Comparison of ENCODE assay signal across 23 cellular contexts in genomic region chr10:118980870-118981269, GRCh38. TPM values are rescaled to one million over a fixed set of nuclear protein-coding genes. Genes with fewer than 3 reads are reported as not detected.
DNase-seq lines count a peak whose midpoint lies in the region; TF ChIP-seq lines count a peak whose summit lies in the region.
"Had no signal": no experiment of that assay in that cellular context is flagged by ENCODE, and none has a peak within 500 bp of the region (broad histone marks: within the 10 kb centered on the region; RNA-seq: fewer than 3 reads in every experiment).

No MANE protein-coding gene starts in this region.

- peaks cover 16% of the 10 kb centered on the region for H3K36me3 Mint-ChIP-seq in glutamatergic neuron (ENCODE audit: unreplicated experiment)
- peaks cover 6% of the 10 kb centered on the region for H3K36me3 Mint-ChIP-seq in activated naive CD4-positive, alpha-beta T cell treated with anti-CD3 and anti-CD28 coated beads for 36 hours (ENCODE audit: low read depth)
- H3K36me3 Mint-ChIP-seq: type B pancreatic cell had no signal

- peak overlapping the region; percentile 7 for H3K4me3 Mint-ChIP-seq in glutamatergic neuron (ENCODE audit: unreplicated experiment)
- no peak overlapping the region for H3K4me3 Mint-ChIP-seq in activated naive CD4-positive, alpha-beta T cell treated with anti-CD3 and anti-CD28 coated beads for 36 hours
- H3K4me3 Mint-ChIP-seq: activated CD8-positive, alpha-beta memory T cell treated with anti-CD3 and anti-CD28 coated beads, Interleukin-2, amount 10 ng/mL, durations not matched to agents 7 days and 5 days; CD4-positive, alpha-beta T cell; mesothelial cell of epicardium; naive thymus-derived CD4-positive, alpha-beta T cell; T-helper 17 cell; type B pancreatic cell had no signal

- intact Hi-C loops in activated naive CD4-positive, alpha-beta T cell treated with anti-CD3 and anti-CD28 coated beads for 36 hours (cut with micrococcal nuclease): no loop called here

- TF ChIP-seq CTCF in glutamatergic neuron (IDR thresholded peaks at IDR 0.05; ENCODE audit: partially characterized antibody, unreplicated experiment): no peak

- peaks cover 8% of the 10 kb centered on the region for H3K9me3 Mint-ChIP-seq in glutamatergic neuron (ENCODE audit: unreplicated experiment)
- peaks cover 17% of the 10 kb centered on the region for H3K9me3 Mint-ChIP-seq in activated naive CD4-positive, alpha-beta T cell treated with anti-CD3 and anti-CD28 coated beads for 36 hours

- peaks cover 16% of the 10 kb centered on the region for H3K27me3 Mint-ChIP-seq in glutamatergic neuron (ENCODE audit: unreplicated experiment)
- H3K27me3 Mint-ChIP-seq in activated naive CD4-positive, alpha-beta T cell treated with anti-CD3 and anti-CD28 coated beads for 36 hours (ENCODE audit: low read depth): peaks cover 6% of the 10 kb centered on the region
- H3K27me3 Mint-ChIP-seq: type B pancreatic cell had no signal

- DNase-seq in DMS 273 (lab: John Stamatoyannopoulos, UW; ENCODE audit: unreplicated experiment): peak; percentile 16
- DNase-seq in DMS 273 treated with DMSO at 0.1 percent for 48 hours (lab: John Stamatoyannopoulos, UW): no peak
- peak; percentile 30 for DNase-seq in NCI-H69 (lab: John Stamatoyannopoulos, UW)
- peak; percentile 38 for DNase-seq in glutamatergic neuron
- DNase-seq in activated CD4-positive, CD25-positive, alpha-beta regulatory T cell (lab: John Stamatoyannopoulos, UW): no peak
- no peak for DNase-seq in pons (ENCODE audit: low spot score)
- no peak for DNase-seq in stimulated activated CD8-positive, alpha-beta memory T cell treated with anti-CD3 and anti-CD28 coated beads, Interleukin-4, amount 100 ng/mL, for 48 hours
- DNase-seq in activated naive CD4-positive, alpha-beta T cell treated with anti-CD3 and anti-CD28 coated beads for 36 hours: no peak
- DNase-seq: activated CD8-positive, alpha-beta memory T cell treated with anti-CD3 and anti-CD28 coated beads, Interleukin-2, amount 10 ng/mL, durations not matched to agents 7 days and 5 days; activated gamma-delta T cell treated with Interleukin-2 at 50 U/mL for 16 hours; activated T-cell treated with anti-CD3 and anti-CD28 coated beads, Interleukin-2, amount 50 U/mL, for 48 hours; CD4-positive, alpha-beta T cell; KBM-7; NCI-H1092 treated with DMSO at 0.1 percent for 48 hours; NCI-H2029 treated with DMSO at 0.1 percent for 48 hours; occipital lobe; psoas muscle; stimulated activated CD4-positive, alpha-beta T cell treated with anti-CD3 and anti-CD28 coated beads, Interleukin-4, amount 100 ng/mL, for 24 hours; substantia nigra; T-helper 17 cell had no signal

- H3K4me1 Mint-ChIP-seq in glutamatergic neuron (ENCODE audit: low read depth, unreplicated experiment): peaks cover 24% of the 10 kb centered on the region
- H3K4me1 Mint-ChIP-seq in activated naive CD4-positive, alpha-beta T cell treated with anti-CD3 and anti-CD28 coated beads for 36 hours (ENCODE audit: low read depth): no peaks in the 10 kb centered on the region
- H3K4me1 Mint-ChIP-seq: activated CD8-positive, alpha-beta memory T cell treated with anti-CD3 and anti-CD28 coated beads, Interleukin-2, amount 10 ng/mL, durations not matched to agents 7 days and 5 days; mesothelial cell of epicardium; T-helper 17 cell had no signal

- H3K27ac Mint-ChIP-seq in glutamatergic neuron (ENCODE audit: unreplicated experiment): peak overlapping the region; percentile 55
- H3K27ac Mint-ChIP-seq in activated naive CD4-positive, alpha-beta T cell treated with anti-CD3 and anti-CD28 coated beads for 36 hours: no peak overlapping the region
- H3K27ac Mint-ChIP-seq: activated CD8-positive, alpha-beta memory T cell treated with anti-CD3 and anti-CD28 coated beads, Interleukin-2, amount 10 ng/mL, durations not matched to agents 7 days and 5 days; CD4-positive, alpha-beta T cell; mesothelial cell of epicardium; naive thymus-derived CD4-positive, alpha-beta T cell; T-helper 17 cell; type B pancreatic cell had no signal

- CTCF ChIA-PET in activated naive CD4-positive, alpha-beta T cell treated with anti-CD3 and anti-CD28 coated beads for 36 hours (lab: Charles Lee): no interaction called here

RNA-seq across cellular contexts. Expression of gene NANOS1, which starts 48.6 kb away (rescaled TPM):
- total RNA-seq in glutamatergic neuron (ENCODE audit: unreplicated experiment): 34.0 TPM
- total RNA-seq in activated naive CD4-positive, alpha-beta T cell treated with anti-CD3 and anti-CD28 coated beads for 36 hours: under 1 TPM; 0.26 to 0.52 TPM

Comparison
In these comparisons a context has a peak if more than half of its experiments do, and no peak if none do; other contexts are left out.
1. DNase-seq: peak in DMS 273 (single experiment), NCI-H69 (single experiment) and glutamatergic neuron (single experiment); none in DMS 273 treated with DMSO at 0.1 percent for 48 hours (single experiment), activated CD4-positive, CD25-positive, alpha-beta regulatory T cell (0 of 4), pons (single experiment), stimulated activated CD8-positive, alpha-beta memory T cell treated with anti-CD3 and anti-CD28 coated beads, Interleukin-4, amount 100 ng/mL, for 48 hours (single experiment) and activated naive CD4-positive, alpha-beta T cell treated with anti-CD3 and anti-CD28 coated beads for 36 hours (single experiment).
2. RNA of gene NANOS1, which starts 48.6 kb away (total RNA-seq): 34.0 TPM in glutamatergic neuron (single experiment); 0.26 to 0.52 TPM in activated naive CD4-positive, alpha-beta T cell treated with anti-CD3 and anti-CD28 coated beads for 36 hours; every median in the first group is over 10 times any median in the second.